ENCODE assay signal across 1 cellular context in genomic region chr15:99683000-99683670, GRCh38.
TF ChIP-seq lines count a peak whose summit lies in the region.

No MANE protein-coding gene starts in this region.

TF ChIP-seq in IMR-90, 13 proteins besides CTCF, POLR2A, EP300 and RAD21 (continued from another document):
- TF ChIP-seq USF2 (IDR thresholded peaks at IDR 0.05; ENCODE audit: low read depth, low read length) (no peak), MXI1 (IDR thresholded peaks at IDR 0.05; ENCODE audit: borderline replicate concordance, low read depth, low read length) (no peak), MAFK (IDR thresholded peaks at IDR 0.05; ENCODE audit: low read depth, low read length) (no peak), BHLHE40 (IDR thresholded peaks at IDR 0.05; ENCODE audit: low read depth, low read length) (no peak), NFE2L2 (IDR thresholded peaks at IDR 0.05; ENCODE audit: low read depth, low read length) (no peak), RFX5 (IDR thresholded peaks at IDR 0.05; ENCODE audit: low read depth, low read length) (no peak), ELK1 (IDR thresholded peaks at IDR 0.05; ENCODE audit: borderline replicate concordance, low read depth, low read length) (no peak), MAZ (IDR thresholded peaks at IDR 0.05; ENCODE audit: borderline replicate concordance, low read depth, low read length) (no peak), FOS (IDR thresholded peaks at IDR 0.05; ENCODE audit: low read depth, low read length) (no peak)
